18 cellular contexts compared by ENCODE assay signal in the genomic region with DNA sequence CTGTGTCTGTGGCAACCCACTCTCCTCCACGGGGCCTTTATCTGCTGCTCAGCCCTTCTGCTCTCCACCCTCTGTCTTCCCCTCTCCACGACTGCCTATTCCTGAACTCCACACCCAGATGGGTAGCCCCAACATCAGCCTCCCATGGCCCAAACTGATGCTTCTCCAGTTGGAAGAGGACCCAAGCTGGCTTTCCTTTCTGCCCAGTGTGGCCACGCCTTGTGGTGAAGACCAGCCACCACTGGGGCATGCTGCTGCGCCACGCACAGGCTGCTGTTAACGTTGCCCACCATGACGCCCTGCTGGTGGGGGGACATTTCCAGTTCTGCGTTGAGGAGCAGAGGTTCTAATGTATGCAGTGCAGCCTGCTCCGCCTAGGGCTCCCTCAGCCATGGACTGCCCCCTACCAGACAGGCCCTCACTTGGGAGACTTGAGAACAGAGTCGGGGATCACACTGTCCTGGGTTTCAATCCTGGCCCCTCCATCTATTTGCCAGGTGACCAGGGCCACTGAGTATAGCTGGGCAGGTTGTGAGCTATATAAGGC. TPM values are rescaled to one million over a fixed set of nuclear protein-coding genes. Genes with fewer than 3 reads are reported as not detected.
DNase-seq lines count a peak whose midpoint lies in the region; ATAC-seq and TF ChIP-seq lines count a peak whose summit lies in the region.
"Had no signal": no experiment of that assay in that cellular context is flagged by ENCODE, and none has a peak within 500 bp of the region (broad histone marks: within the 10 kb centered on the region; RNA-seq: fewer than 3 reads in every experiment).

No MANE protein-coding gene starts in this region.

- no peak overlapping the region for H3K4me3 Mint-ChIP-seq in activated CD8-positive, alpha-beta memory T cell treated with anti-CD3 and anti-CD28 coated beads, Interleukin-2, amount 10 ng/mL, durations not matched to agents 7 days and 5 days
- no peak overlapping the region for H3K4me3 Mint-ChIP-seq in endodermal cell
- no peak overlapping the region for H3K4me3 Mint-ChIP-seq in osteocyte (ENCODE audit: unreplicated experiment)
- H3K4me3 Mint-ChIP-seq in type B pancreatic cell: no peak overlapping the region

- no peaks in the 10 kb centered on the region for H3K27me3 ChIP-seq in endodermal cell (ENCODE audit: control insufficient read depth, insufficient read depth, low read length, poor library complexity, severe bottlenecking)
- H3K27me3 ChIP-seq: Peyer's patch had no signal

- peaks cover 5% of the 10 kb centered on the region for H3K9me3 Mint-ChIP-seq in activated CD8-positive, alpha-beta memory T cell treated with anti-CD3 and anti-CD28 coated beads, Interleukin-2, amount 10 ng/mL, durations not matched to agents 7 days and 5 days (ENCODE audit: low read depth)
- H3K9me3 Mint-ChIP-seq in endodermal cell (peaks cover 9% of the 10 kb centered on the region), osteocyte (ENCODE audit: unreplicated experiment) (peaks cover 5% of the 10 kb centered on the region), type B pancreatic cell (peaks cover 1% of the 10 kb centered on the region)

- H3K4me3 ChIP-seq in endodermal cell (ENCODE audit: low read length): no peak overlapping the region
- H3K4me3 ChIP-seq: Peyer's patch had no signal

- peak; percentile 1 for DNase-seq in activated CD8-positive, alpha-beta memory T cell treated with anti-CD3 and anti-CD28 coated beads, Interleukin-2, amount 10 ng/mL, durations not matched to agents 7 days and 5 days
- DNase-seq in activated CD8-positive, alpha-beta memory T cell treated with anti-CD3 and anti-CD28 coated beads, Interleukin-2, amount 50 U/mL, for 4 hours: no peak
- peak; percentile 42 for DNase-seq in endodermal cell
- peak; percentile 81 for DNase-seq in osteocyte (ENCODE audit: extremely low spot score, unreplicated experiment)
- DNase-seq in type B pancreatic cell (ENCODE audit: extremely low spot score, unreplicated experiment): peak; percentile 42
- DNase-seq in NK-92 treated with Interleukin-12 subunit alpha and Interleukin-12 subunit beta, amount 100 ng/mL, for 24 hours (lab: John Stamatoyannopoulos, UW): no peak
- DNase-seq in activated effector memory CD4-positive, alpha-beta T cell treated with anti-CD3 and anti-CD28 coated beads, Interleukin-2, amount 50 U/mL, for 16 hours: no peak
- no peak for DNase-seq in SHP77 treated with DMSO at 0.1 percent for 48 hours (lab: John Stamatoyannopoulos, UW)
- DNase-seq: 8988T, DMS 273 treated with DMSO at 0.1 percent for 48 hours, MM.1S, NCI-H1092 treated with DMSO at 0.1 percent for 48 hours, NCI-H2081 treated with DMSO at 0.1 percent for 48 hours, NCI-H446 treated with DMSO at 0.1 percent for 48 hours had no signal

- H3K36me3 Mint-ChIP-seq in activated CD8-positive, alpha-beta memory T cell treated with anti-CD3 and anti-CD28 coated beads, Interleukin-2, amount 10 ng/mL, durations not matched to agents 7 days and 5 days: peaks cover 1% of the 10 kb centered on the region
- no peaks in the 10 kb centered on the region for H3K36me3 Mint-ChIP-seq in endodermal cell (ENCODE audit: low read depth)
- H3K36me3 Mint-ChIP-seq in osteocyte (ENCODE audit: unreplicated experiment): no peaks in the 10 kb centered on the region
- H3K36me3 Mint-ChIP-seq in type B pancreatic cell: peaks cover 4% of the 10 kb centered on the region

- 88 to 96% methylated on average over 8 to 10 of the region's 10 CpGs for WGBS in endodermal cell (ENCODE audit: insufficient coverage in 1 of 2, insufficient read length in 1 of 2), 2 experiments

- no peak for ATAC-seq in activated CD8-positive, alpha-beta memory T cell treated with anti-CD3 and anti-CD28 coated beads, Interleukin-2, amount 10 ng/mL, durations not matched to agents 7 days and 5 days
- ATAC-seq: HCT116 had no signal

- H3K27ac ChIP-seq in endodermal cell (ENCODE audit: low read depth, low read length): no peak overlapping the region
- H3K27ac ChIP-seq: Peyer's patch had no signal

- H3K27me3 Mint-ChIP-seq in activated CD8-positive, alpha-beta memory T cell treated with anti-CD3 and anti-CD28 coated beads, Interleukin-2, amount 10 ng/mL, durations not matched to agents 7 days and 5 days: peaks cover 4% of the 10 kb centered on the region
- H3K27me3 Mint-ChIP-seq in endodermal cell (ENCODE audit: insufficient read depth) (no peaks in the 10 kb centered on the region), osteocyte (ENCODE audit: unreplicated experiment) (no peaks in the 10 kb centered on the region), type B pancreatic cell (no peaks in the 10 kb centered on the region)

- TF ChIP-seq CTCF in endodermal cell (conservative IDR thresholded peaks at IDR 0.05): no peak
- TF ChIP-seq CTCF in osteocyte (IDR thresholded peaks at IDR 0.05): no peak
- TF ChIP-seq CTCF in type B pancreatic cell (conservative IDR thresholded peaks at IDR 0.05): no peak

- CTCF ChIA-PET in activated CD8-positive, alpha-beta memory T cell treated with anti-CD3 and anti-CD28 coated beads, Interleukin-2, amount 10 ng/mL, durations not matched to agents 7 days and 5 days (lab: Charles Lee): no interaction called here

- H3K36me3 ChIP-seq in endodermal cell (ENCODE audit: control insufficient read depth, insufficient read depth, low read length): no peaks in the 10 kb centered on the region
- H3K36me3 ChIP-seq: Peyer's patch had no signal

- no peaks in the 10 kb centered on the region for H3K4me1 ChIP-seq in endodermal cell (ENCODE audit: control insufficient read depth, insufficient read depth, low read length)
- H3K4me1 ChIP-seq: Peyer's patch had no signal

- no peak overlapping the region for H3K27ac Mint-ChIP-seq in activated CD8-positive, alpha-beta memory T cell treated with anti-CD3 and anti-CD28 coated beads, Interleukin-2, amount 10 ng/mL, durations not matched to agents 7 days and 5 days
- H3K27ac Mint-ChIP-seq in endodermal cell: no peak overlapping the region
- H3K27ac Mint-ChIP-seq in osteocyte (ENCODE audit: unreplicated experiment): no peak overlapping the region
- no peak overlapping the region for H3K27ac Mint-ChIP-seq in type B pancreatic cell

- no peaks in the 10 kb centered on the region for H3K4me1 Mint-ChIP-seq in activated CD8-positive, alpha-beta memory T cell treated with anti-CD3 and anti-CD28 coated beads, Interleukin-2, amount 10 ng/mL, durations not matched to agents 7 days and 5 days
- H3K4me1 Mint-ChIP-seq in endodermal cell (peaks cover 8% of the 10 kb centered on the region), osteocyte (ENCODE audit: unreplicated experiment) (peaks cover 6% of the 10 kb centered on the region), type B pancreatic cell (ENCODE audit: unreplicated experiment) (peaks cover 9% of the 10 kb centered on the region)

- peaks cover 5% of the 10 kb centered on the region for H3K9me3 ChIP-seq in endodermal cell (ENCODE audit: control insufficient read depth, low read length)

- H3K9ac ChIP-seq in endodermal cell (ENCODE audit: extremely low read depth, low read length, poor library complexity, severe bottlenecking): no peak overlapping the region

RNA-seq across cellular contexts. Expression of gene CFAP100, which starts 26.9 kb away (rescaled TPM):
- total RNA-seq in activated CD8-positive, alpha-beta memory T cell treated with anti-CD3 and anti-CD28 coated beads, Interleukin-2, amount 10 ng/mL, durations not matched to agents 7 days and 5 days: not detected
- total RNA-seq in endodermal cell (under 1 TPM; 0.44 to 0.66 TPM), osteocyte (not detected in 2 replicates), type B pancreatic cell (ENCODE audit: low replicate concordance) (4.3 TPM in 1 of 2 replicates, not detected in the other)
- 2.6 TPM for polyA plus RNA-seq in endodermal cell (2013, experiment 1 of 2)
- 1.6 TPM for polyA plus RNA-seq in endodermal cell (2013, experiment 2 of 2)
- total RNA-seq: LHCN-M2, Peyer's patch had no signal
- polyA plus RNA-seq: AG04450 had no signal

RNA-seq across cellular contexts. Expression of gene ZXDC, which starts 54.0 kb away (rescaled TPM):
- 10 to 100 TPM; 21.5 to 22.7 TPM for total RNA-seq in activated CD8-positive, alpha-beta memory T cell treated with anti-CD3 and anti-CD28 coated beads, Interleukin-2, amount 10 ng/mL, durations not matched to agents 7 days and 5 days
- total RNA-seq in endodermal cell (10 to 100 TPM; 30.5 to 31.6 TPM), osteocyte (30.7 and 31.8 TPM in 2 replicates), type B pancreatic cell (ENCODE audit: low replicate concordance) (29.0 and 30.0 TPM in 2 replicates)
- 22.5 TPM for polyA plus RNA-seq in endodermal cell (2013, experiment 1 of 2)
- 21.5 TPM for polyA plus RNA-seq in endodermal cell (2013, experiment 2 of 2)

Comparison
In these comparisons a context has a peak if more than half of its experiments do, and no peak if none do; other contexts are left out.
1. DNase-seq: peak in activated CD8-positive, alpha-beta memory T cell treated with anti-CD3 and anti-CD28 coated beads, Interleukin-2, amount 10 ng/mL, durations not matched to agents 7 days and 5 days (single experiment), endodermal cell (single experiment), osteocyte (single experiment) and type B pancreatic cell (single experiment); none in activated CD8-positive, alpha-beta memory T cell treated with anti-CD3 and anti-CD28 coated beads, Interleukin-2, amount 50 U/mL, for 4 hours (single experiment), NK-92 treated with Interleukin-12 subunit alpha and Interleukin-12 subunit beta, amount 100 ng/mL, for 24 hours (single experiment), activated effector memory CD4-positive, alpha-beta T cell treated with anti-CD3 and anti-CD28 coated beads, Interleukin-2, amount 50 U/mL, for 16 hours (single experiment) and SHP77 treated with DMSO at 0.1 percent for 48 hours (single experiment).